28 cellular contexts compared by ENCODE assay signal in the genomic region with DNA sequence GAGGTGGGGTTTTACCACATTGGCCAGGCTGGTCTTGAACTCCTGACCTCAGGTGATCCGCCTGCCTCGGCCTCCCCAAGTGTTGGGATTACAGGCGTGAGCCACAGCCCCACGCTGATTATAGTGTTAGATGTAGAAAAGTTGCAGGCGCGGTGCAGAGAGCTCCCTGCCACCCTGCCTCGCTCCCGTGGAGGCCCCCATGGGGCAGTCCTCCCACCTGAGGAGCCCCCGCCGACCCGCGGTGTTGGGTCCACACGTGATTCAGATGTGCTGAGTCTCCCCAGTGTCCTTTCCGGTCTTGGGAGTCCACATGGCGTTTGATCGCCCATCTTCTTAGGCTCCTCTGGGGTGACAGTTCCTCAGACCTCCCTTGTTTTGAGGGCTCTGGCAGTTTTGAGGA. TPM values are rescaled to one million over a fixed set of nuclear protein-coding genes. Genes with fewer than 3 reads are reported as not detected.
"Had no signal": no experiment of that assay in that cellular context is flagged by ENCODE, and none has a peak within 500 bp of the region (broad histone marks: within the 10 kb centered on the region; RNA-seq: fewer than 3 reads in every experiment).

No MANE protein-coding gene starts in this region.

- H3K9ac ChIP-seq: neural progenitor cell had no signal

- H3K4me3 Mint-ChIP-seq: mesothelial cell of epicardium; natural killer cell; nephron progenitor cell; neural progenitor cell; stimulated activated effector memory CD8-positive, alpha-beta T cell treated with anti-CD3 and anti-CD28 coated beads, Interleukin-12 subunit alpha, Interleukin-12 subunit beta, amount 100 ng/mL, for 72 hours; stimulated activated naive CD8-positive, alpha-beta T cell treated with anti-CD3 and anti-CD28 coated beads, Interleukin-15, Interleukin-2, amounts not matched to agents 100 ng/mL and 50 ng/mL, for 24 hours had no signal

- FAIRE-seq: pancreas, small intestine had no signal

- H3K27ac Mint-ChIP-seq: mesothelial cell of epicardium; naive B cell; natural killer cell; neural progenitor cell; stimulated activated effector memory CD8-positive, alpha-beta T cell treated with anti-CD3 and anti-CD28 coated beads, Interleukin-12 subunit alpha, Interleukin-12 subunit beta, amount 100 ng/mL, for 72 hours; stimulated activated naive CD8-positive, alpha-beta T cell treated with anti-CD3 and anti-CD28 coated beads, Interleukin-15, Interleukin-2, amounts not matched to agents 100 ng/mL and 50 ng/mL, for 24 hours had no signal

- H3K9me3 ChIP-seq: left ventricle myocardium inferior, pancreas, prostate gland, spleen, testis, thyroid gland, transverse colon, upper lobe of left lung, vagina had no signal

- H3K4me2 ChIP-seq: neural progenitor cell had no signal

- H3K4me1 ChIP-seq: neural progenitor cell, prostate gland, testis had no signal

- ATAC-seq: natural killer cell; pancreas; right cardiac atrium; sciatic nerve; stimulated activated effector memory CD8-positive, alpha-beta T cell treated with anti-CD3 and anti-CD28 coated beads, Interleukin-12 subunit alpha, Interleukin-12 subunit beta, amount 100 ng/mL, for 72 hours had no signal

- H3K27me3 Mint-ChIP-seq: naive B cell; stimulated activated naive CD8-positive, alpha-beta T cell treated with anti-CD3 and anti-CD28 coated beads, Interleukin-15, Interleukin-2, amounts not matched to agents 100 ng/mL and 50 ng/mL, for 24 hours had no signal

- DNase-seq: islet precursor cell; left ventricle myocardium inferior; mesendoderm; naive B cell; natural killer cell; nephron progenitor cell; pancreas; retina; right cardiac atrium; small intestine; spleen; stimulated activated CD4-positive, alpha-beta T cell treated with anti-CD3 and anti-CD28 coated beads, Interleukin-4, amount 100 ng/mL, for 24 hours; stimulated activated naive CD4-positive, alpha-beta T cell; testis; thyroid gland; transverse colon; upper lobe of left lung had no signal

- H2AFZ ChIP-seq: neural progenitor cell had no signal

- H3K27ac ChIP-seq: left ventricle myocardium inferior, neural progenitor cell, pancreas, prostate gland, spleen, testis, thyroid gland, transverse colon, upper lobe of left lung, vagina had no signal

- H3K27me3 ChIP-seq: neural progenitor cell, pancreas, spleen, testis, thyroid gland, transverse colon, upper lobe of left lung, vagina had no signal

- H3K36me3 ChIP-seq: neural progenitor cell had no signal

- H3K4me3 ChIP-seq: left ventricle myocardium inferior, lung, neural progenitor cell, pancreas, prostate gland, spleen, testis, thyroid gland, transverse colon, upper lobe of left lung, vagina had no signal

- H3K36me3 Mint-ChIP-seq: natural killer cell had no signal

RNA-seq across cellular contexts. Expression of gene CPNE7, which starts 20.3 kb away (rescaled TPM):
- total RNA-seq: left ventricle myocardium inferior, right cardiac atrium, sciatic nerve, subcutaneous adipose tissue, urinary bladder had no signal
- polyA plus RNA-seq: right cardiac atrium had no signal

RNA-seq across cellular contexts. Expression of gene DPEP1, which starts 58.2 kb away (rescaled TPM):
- total RNA-seq: left ventricle myocardium inferior, mononuclear cell, natural killer cell, sciatic nerve, vagina had no signal
